25 cellular contexts compared by ENCODE assay signal in genomic region chr1:44050261-44050660, GRCh38. TPM values are rescaled to one million over a fixed set of nuclear protein-coding genes. Genes with fewer than 3 reads are reported as not detected.
A peak's percentile ranks its signal among the peaks of the same experiment; 100 is the strongest.
DNase-seq lines count a peak whose midpoint lies in the region; ATAC-seq, FAIRE-seq and TF ChIP-seq lines count a peak whose summit lies in the region.
"Had no signal": no experiment of that assay in that cellular context is flagged by ENCODE, and none has a peak within 500 bp of the region (broad histone marks: within the 10 kb centered on the region; RNA-seq: fewer than 3 reads in every experiment).

No MANE protein-coding gene starts in this region.

- H3K4me2 ChIP-seq in A549 (peak overlapping the region; percentile 78), SK-N-SH (peak overlapping the region; percentile 67), fibroblast of lung (ENCODE audit: extremely low read depth, insufficient read depth, low read length) (peak overlapping the region; percentile 76)

- no peaks in the 10 kb centered on the region for H3K27me3 ChIP-seq in SK-N-SH (ENCODE audit: insufficient read depth)
- H3K27me3 ChIP-seq in fibroblast of lung (ENCODE audit: control insufficient read depth, insufficient read depth, low read length) = no peaks in the 10 kb centered on the region
- H3K27me3 ChIP-seq: body of pancreas, uterus had no signal

- CTCF ChIA-PET in A549 (lab: Yijun Ruan, JAX) (interaction anchor here (1.2 to 12.3 kb wide), 3 partner anchors 44 to 602 kb away, joined by 3 to 148 read pairs (median 4); no protein-coding TSS in a partner anchor), SK-N-SH (lab: Yijun Ruan, JAX) (interaction anchor here (2.4 to 8.8 kb wide), 2 partner anchors 16 to 45 kb away, joined by 18 to 106 read pairs; partner anchors contain the start of gene SLC6A9)

- no peak for ATAC-seq in A549
- no peak for ATAC-seq in GM18502 (IDR thresholded peaks at IDR 0.05; ENCODE audit: poor library complexity, unreplicated experiment)
- ATAC-seq in HG02798 (IDR thresholded peaks at IDR 0.05; ENCODE audit: poor library complexity, unreplicated experiment) = no peak
- ATAC-seq in GM18873 (IDR thresholded peaks at IDR 0.05; ENCODE audit: low FRiP score, unreplicated experiment) = no peak
- ATAC-seq: activated CD8-positive, alpha-beta memory T cell treated with anti-CD3 and anti-CD28 coated beads, Interleukin-2, amount 10 ng/mL, durations not matched to agents 7 days and 5 days; body of pancreas had no signal

- no peaks in the 10 kb centered on the region for H4K20me1 ChIP-seq in SK-N-SH (ENCODE audit: insufficient read depth)
- H4K20me1 ChIP-seq in fibroblast of lung (ENCODE audit: control insufficient read depth, extremely low read depth, insufficient read depth, low read length) = no peaks in the 10 kb centered on the region

- no peak for TF ChIP-seq POLR2A in A549 (IDR thresholded peaks at IDR 0.05; ENCODE audit: low read length)

- H3K36me3 ChIP-seq in SK-N-SH (replicated peaks in 1 of 2; ENCODE audit: control insufficient read depth in 1 of 2, insufficient read depth in 2 of 2, low read length in 1 of 2) = no peaks in the 10 kb centered on the region
- no peaks in the 10 kb centered on the region for H3K36me3 ChIP-seq in fibroblast of lung (ENCODE audit: control insufficient read depth, insufficient read depth, low read length)
- H3K36me3 ChIP-seq: HAP-1, prostate gland, SJCRH30, uterus had no signal

- H3K79me2 ChIP-seq in SK-N-SH (ENCODE audit: insufficient read depth) (no peaks in the 10 kb centered on the region), fibroblast of lung (ENCODE audit: control insufficient read depth, insufficient read depth, low read length) (no peaks in the 10 kb centered on the region)

- no peak overlapping the region; the same call in 2 of the 3 replicates for H3K4me3 ChIP-seq in A549
- H3K4me3 ChIP-seq in SK-N-SH (ENCODE audit: low read depth in 2 of 2, low read length in 1 of 2) = no peak overlapping the region; a peak in 1 of 4 replicates
- H3K4me3 ChIP-seq in fibroblast of lung (replicated peaks in 1 of 4; ENCODE audit: control extremely low read depth in 1 of 4, insufficient read depth in 1 of 4, low read depth in 3 of 4, low read length in 4 of 4) = peak overlapping the region in 1 of 4 experiments; percentile 1
- H3K4me3 ChIP-seq: body of pancreas, HAP-1, prostate gland, SJCRH30, uterus had no signal

- DNase-seq in A549 (ENCODE audit: low read depth in 1 of 2, low spot score in 1 of 2) (peak in 1 of 2 experiments; percentile 28), LHCN-M2 (ENCODE audit: low read depth) (peak; percentile 40), SK-N-SH (no peak), fibroblast of lung (ENCODE audit: low read depth in 2 of 2) (no peak), HT-29 (ENCODE audit: low spot score) (no peak)
- DNase-seq: activated CD8-positive, alpha-beta memory T cell treated with anti-CD3 and anti-CD28 coated beads, Interleukin-2, amount 10 ng/mL, durations not matched to agents 7 days and 5 days; body of pancreas; C1 segment of cervical spinal cord; left cardiac atrium; midbrain; NCI-H1930; NCI-H524; nephron progenitor cell; SJCRH30; stimulated activated CD4-positive, alpha-beta T cell treated with anti-CD3 and anti-CD28 coated beads, Interleukin-12 subunit alpha, Interleukin-12 subunit beta, amount 100 ng/mL, for 4 hours; stimulated activated CD8-positive, alpha-beta memory T cell treated with anti-CD3 and anti-CD28 coated beads, Interleukin-4, amount 100 ng/mL, for 48 hours had no signal

- peaks cover 33% of the 10 kb centered on the region for H3K4me1 ChIP-seq in A549
- H3K4me1 ChIP-seq in SK-N-SH (ENCODE audit: control insufficient read depth in 1 of 2, insufficient read depth in 2 of 2, low read depth in 1 of 2, low read length in 1 of 2) = peaks cover 0 to 17% of the 10 kb centered on the region in 2 experiments
- peaks cover 29% of the 10 kb centered on the region for H3K4me1 ChIP-seq in fibroblast of lung (ENCODE audit: control insufficient read depth, extremely low read depth, insufficient read depth, low read length)
- H3K4me1 ChIP-seq: HAP-1, prostate gland had no signal

- H3F3A ChIP-seq in SK-N-SH (replicated peaks; ENCODE audit: insufficient read depth) = peaks cover 52% of the 10 kb centered on the region

- no peaks in the 10 kb centered on the region for H3K9me3 ChIP-seq in A549
- H3K9me3 ChIP-seq in SK-N-SH = no peaks in the 10 kb centered on the region
- H3K9me3 ChIP-seq in fibroblast of lung (ENCODE audit: control insufficient read depth, insufficient read depth, low read depth, low read length) = no peaks in the 10 kb centered on the region
- H3K9me3 ChIP-seq: body of pancreas, HAP-1, prostate gland, SJCRH30, uterus had no signal

- WGBS in A549 (ENCODE audit: missing lambda C conversion rate) = 36% methylated on average over 3 of the region's 3 CpGs
- 42% methylated on average over 3 of the region's 3 CpGs for WGBS in SK-N-SH (ENCODE audit: low lambda C conversion rate)

- no peak for FAIRE-seq in A549 (lab: Jason Lieb, UNC)
- FAIRE-seq: frontal cortex, GM19239 had no signal

- TF ChIP-seq CTCF in A549 (IDR thresholded peaks at IDR 0.05) = no peak
- TF ChIP-seq CTCF in SK-N-SH (IDR thresholded peaks at IDR 0.05) = no peak
- TF ChIP-seq CTCF in fibroblast of lung (conservative IDR thresholded peaks at IDR 0.05 in 1 of 2, IDR thresholded peaks at IDR 0.05 in 1 of 2; ENCODE audit: low read depth in 1 of 2, low read length in 2 of 2) = no peak

- H3K9me2 ChIP-seq in SK-N-SH = no peaks in the 10 kb centered on the region

- no peak for TF ChIP-seq EP300 in A549 (IDR thresholded peaks at IDR 0.05)
- TF ChIP-seq EP300 in SK-N-SH (IDR thresholded peaks at IDR 0.05; ENCODE audit: borderline replicate concordance in 1 of 2, low read depth in 1 of 2, low read length in 1 of 2) = no peak

- H2AFZ ChIP-seq in SK-N-SH (ENCODE audit: low read depth) (no peak overlapping the region), fibroblast of lung (ENCODE audit: low read length) (no peak overlapping the region)

- POLR2A ChIA-PET in A549 (lab: Yijun Ruan, JAX) = no interaction called here
- POLR2A ChIA-PET in SK-N-SH (lab: Yijun Ruan, JAX) = no interaction called here

- no peak for TF ChIP-seq RAD21 in A549 (conservative IDR thresholded peaks at IDR 0.05 in 1 of 2, IDR thresholded peaks at IDR 0.05 in 1 of 2)
- no peak for TF ChIP-seq RAD21 in SK-N-SH (IDR thresholded peaks at IDR 0.05; ENCODE audit: low read length)

- H3K9ac ChIP-seq in SK-N-SH = no peak overlapping the region
- no peak overlapping the region for H3K9ac ChIP-seq in fibroblast of lung (ENCODE audit: insufficient read depth, low read length)

- peak overlapping the region; percentile 86 to 91 for H3K27ac ChIP-seq in A549
- peak overlapping the region in 1 of 2 experiments; percentile 91; a peak in 2 of 4 replicates for H3K27ac ChIP-seq in SK-N-SH (ENCODE audit: low read depth in 2 of 2, low read length in 1 of 2)
- H3K27ac ChIP-seq in fibroblast of lung (ENCODE audit: insufficient read depth, low read length) = peak overlapping the region; percentile 58
- H3K27ac ChIP-seq: body of pancreas, prostate gland, SJCRH30 had no signal

TF ChIP-seq in A549, 52 proteins besides CTCF, POLR2A, EP300 and RAD21 (continues in another document):
- TF ChIP-seq RCOR1 (IDR thresholded peaks at IDR 0.05; ENCODE audit: low read depth, low read length) (no peak), HES2 (IDR thresholded peaks at IDR 0.05) (no peak), SMC3 (IDR thresholded peaks at IDR 0.05) (no peak), ZSCAN20 (CRISPR knock-in tag; IDR thresholded peaks at IDR 0.05) (no peak)

TF ChIP-seq in SK-N-SH, 30 proteins besides CTCF, POLR2A, EP300 and RAD21 (continues in another document):
- TF ChIP-seq RXRA (IDR thresholded peaks at IDR 0.05; ENCODE audit: borderline replicate concordance, low read depth) = no peak
- no peak for TF ChIP-seq RFX5 (IDR thresholded peaks at IDR 0.05; ENCODE audit: low read length)

RNA-seq across cellular contexts. Expression of gene SLC6A9, which starts 19.0 kb away (rescaled TPM):
- 9.0 and 10.5 TPM in 2 replicates for polyA plus RNA-seq in A549 (2011; rRNA removed)
- polyA plus RNA-seq in A549 (2012; cell fraction: cytosol; rRNA removed) = 6.4 and 8.3 TPM in 2 replicates
- polyA plus RNA-seq in A549 (2012; cell fraction: nucleus; rRNA removed) = 15.9 and 22.1 TPM in 2 replicates
- polyA plus RNA-seq in A549 (2017; fragmentation: RNase III; extraction: RNeasy Plus Mini Kit Qiagen cat#74134 plus additional on column Dnase treatment) = 11.1 to 17.7 TPM (median 17.3 TPM) in 3 replicates
- polyA minus RNA-seq in A549 (2011; rRNA and poly(A)+ RNA removed) = 22.0 and 24.1 TPM in 2 replicates
- total RNA-seq in LHCN-M2 (2014; rRNA removed) = 0.06 and 0.40 TPM in 2 replicates
- 0.43 TPM for polyA plus RNA-seq in LHCN-M2 (2012)
- 3.6 and 3.9 TPM in 2 replicates for polyA plus RNA-seq in SK-N-SH (2012; rRNA removed)
- 1.3 and 2.5 TPM in 2 replicates for polyA plus RNA-seq in SK-N-SH (2012; cell fraction: cytosol; rRNA removed)
- polyA plus RNA-seq in SK-N-SH (2012; cell fraction: nucleus; rRNA removed) = 10.7 and 12.4 TPM in 2 replicates
- 13.6 and 19.5 TPM in 2 replicates for total RNA-seq in fibroblast of lung
- 3.3 and 3.4 TPM in 2 replicates for polyA plus RNA-seq in fibroblast of lung
- polyA plus RNA-seq in fibroblast of lung (2012) = 5.4 and 7.3 TPM in 2 replicates
- 16.0 and 30.7 TPM in 2 replicates for polyA minus RNA-seq in fibroblast of lung (ENCODE audit: low replicate concordance)
- 1.0 and 1.9 TPM in 2 replicates for total RNA-seq in HT-29 (2014; rRNA removed; shearing (Covaris generic))
- total RNA-seq: dermis blood vessel endothelial cell had no signal

RNA-seq across cellular contexts. Expression of gene CCDC24, which starts 58.9 kb away (rescaled TPM):
- 2.0 and 2.9 TPM in 2 replicates for polyA plus RNA-seq in A549 (2011; rRNA removed)
- polyA plus RNA-seq in A549 (2012; cell fraction: cytosol; rRNA removed) = 3.5 and 5.4 TPM in 2 replicates
- polyA plus RNA-seq in A549 (2012; cell fraction: nucleus; rRNA removed) = 12.0 and 17.8 TPM in 2 replicates
- 9.3 to 12.5 TPM (median 10.2 TPM) in 3 replicates for polyA plus RNA-seq in A549 (2017; fragmentation: RNase III; extraction: RNeasy Plus Mini Kit Qiagen cat#74134 plus additional on column Dnase treatment)
- 2.0 and 2.4 TPM in 2 replicates for polyA minus RNA-seq in A549 (2011; rRNA and poly(A)+ RNA removed)
- total RNA-seq in LHCN-M2 (2014; rRNA removed) = 5.1 and 5.2 TPM in 2 replicates
- 6.6 TPM for polyA plus RNA-seq in LHCN-M2 (2012)
- polyA plus RNA-seq in SK-N-SH (2012; rRNA removed) = 7.5 and 11.8 TPM in 2 replicates
- polyA plus RNA-seq in SK-N-SH (2012; cell fraction: cytosol; rRNA removed) = 2.8 and 4.8 TPM in 2 replicates
- polyA plus RNA-seq in SK-N-SH (2012; cell fraction: nucleus; rRNA removed) = 34.1 and 39.2 TPM in 2 replicates
- total RNA-seq in fibroblast of lung = 1.0 and 3.5 TPM in 2 replicates
- 0.63 and 0.94 TPM in 2 replicates for polyA plus RNA-seq in fibroblast of lung
- polyA plus RNA-seq in fibroblast of lung (2012) = 2.9 and 3.4 TPM in 2 replicates
- polyA minus RNA-seq in fibroblast of lung (ENCODE audit: low replicate concordance) = 2.7 and 2.8 TPM in 2 replicates
- 8.8 and 9.2 TPM in 2 replicates for total RNA-seq in HT-29 (2014; rRNA removed; shearing (Covaris generic))
